ENCODE assay signal across 13 cellular contexts in genomic region chr4:109389367-109390118, GRCh38. TPM values are rescaled to one million over a fixed set of nuclear protein-coding genes. Genes with fewer than 3 reads are reported as not detected.
DNase-seq lines count a peak whose midpoint lies in the region; ATAC-seq, FAIRE-seq and TF ChIP-seq lines count a peak whose summit lies in the region.
"Had no signal": no experiment of that assay in that cellular context is flagged by ENCODE, and none has a peak within 500 bp of the region (broad histone marks: within the 10 kb centered on the region; RNA-seq: fewer than 3 reads in every experiment).

No MANE protein-coding gene starts in this region.

- no peaks in the 10 kb centered on the region for H3K9me3 ChIP-seq in heart right ventricle
- H3K9me3 ChIP-seq: adrenal gland had no signal

- no peaks in the 10 kb centered on the region for H3K27me3 ChIP-seq in heart right ventricle
- H3K27me3 ChIP-seq: adrenal gland had no signal

- H3K4me3 ChIP-seq in heart right ventricle = no peak overlapping the region
- H3K4me3 ChIP-seq: adrenal gland had no signal

- 32 to 40% methylated on average over 7 of the region's 7 CpGs for WGBS in heart right ventricle, 2 donors

- DNase-seq in GM12891 (ENCODE audit: insufficient read length, low spot score) (no peak), heart right ventricle (no peak), mesenteric fat pad (ENCODE audit: low spot score) (no peak), SW480 (ENCODE audit: low spot score) (no peak), NCI-H1694 treated with DMSO at 0.1 percent for 48 hours (lab: John Stamatoyannopoulos, UW) (no peak)
- DNase-seq: activated CD4-positive, CD25-positive, alpha-beta regulatory T cell; CD8-positive, alpha-beta memory T cell; NCI-H2029; stimulated activated naive B cell treated with anti-CD40 and anti-IgM and Interleukin-4, amounts not matched to agents 10 μg/mL and 1 μg/mL and 100 μg/mL, for 72 hours had no signal

- no peaks in the 10 kb centered on the region for H3K36me3 ChIP-seq in heart right ventricle
- H3K36me3 ChIP-seq: adrenal gland had no signal

- no peak for TF ChIP-seq CTCF in heart right ventricle (IDR thresholded peaks at IDR 0.05)

- H3K4me1 ChIP-seq in heart right ventricle = peaks cover 0 to 16% (median 10%) of the 10 kb centered on the region in 9 donors
- H3K4me1 ChIP-seq: adrenal gland had no signal

- intact Hi-C loops in heart right ventricle (cut with DNase I) = no loop called here

- TF ChIP-seq POLR2A in GM12891 (IDR thresholded peaks at IDR 0.05; ENCODE audit: low read depth, low read length) = no peak

- H3K27ac ChIP-seq in heart right ventricle = no peak overlapping the region
- H3K27ac ChIP-seq: adrenal gland had no signal

- peak; percentile 82 for ATAC-seq in GM21447 (IDR thresholded peaks at IDR 0.05; ENCODE audit: unreplicated experiment)
- ATAC-seq in HG03439 (IDR thresholded peaks at IDR 0.05; ENCODE audit: unreplicated experiment) = peak; percentile 50
- peak in 7 of 8 donors; percentile 55 to 75 (median 61) for ATAC-seq in heart right ventricle
- ATAC-seq in esophagus mucosa = no peak
- ATAC-seq: stimulated activated naive B cell treated with anti-CD40 and anti-IgM and Interleukin-4, amounts not matched to agents 10 μg/mL and 1 μg/mL and 100 μg/mL, for 72 hours had no signal

- peak; percentile 47 for FAIRE-seq in GM12891 (lab: Jason Lieb, UNC)

TF ChIP-seq in GM12891, 5 proteins besides CTCF, POLR2A, EP300 and RAD21:
- no peak for TF ChIP-seq PAX5 (IDR thresholded peaks at IDR 0.05; ENCODE audit: insufficient read depth, low read length, severe bottlenecking)
- TF ChIP-seq TAF1 (IDR thresholded peaks at IDR 0.05; ENCODE audit: low read depth, low read length) = no peak
- no peak for TF ChIP-seq SPI1 (IDR thresholded peaks at IDR 0.05; ENCODE audit: low read depth, low read length)
- no peak for TF ChIP-seq POLR2AphosphoS5 (IDR thresholded peaks at IDR 0.05; ENCODE audit: low read depth, low read length)
- no peak for TF ChIP-seq POU2F2 (IDR thresholded peaks at IDR 0.05; ENCODE audit: low read depth, low read length)

RNA-seq across cellular contexts. Expression of gene SEC24B, which starts 44.1 kb away (rescaled TPM):
- 8.7 TPM for polyA plus RNA-seq in GM12891 (2012; ENCODE audit: low read depth, missing spikeins)
- total RNA-seq in heart right ventricle = 10 to 100 TPM; 22.4 to 34.1 (median 29.7) TPM
- 1 to 10 TPM; 7.3 to 7.7 TPM for polyA plus RNA-seq in heart right ventricle
- 33.5 TPM for total RNA-seq in mesenteric fat pad
- total RNA-seq in esophagus mucosa = 23.1 TPM
